In the genomic region with DNA sequence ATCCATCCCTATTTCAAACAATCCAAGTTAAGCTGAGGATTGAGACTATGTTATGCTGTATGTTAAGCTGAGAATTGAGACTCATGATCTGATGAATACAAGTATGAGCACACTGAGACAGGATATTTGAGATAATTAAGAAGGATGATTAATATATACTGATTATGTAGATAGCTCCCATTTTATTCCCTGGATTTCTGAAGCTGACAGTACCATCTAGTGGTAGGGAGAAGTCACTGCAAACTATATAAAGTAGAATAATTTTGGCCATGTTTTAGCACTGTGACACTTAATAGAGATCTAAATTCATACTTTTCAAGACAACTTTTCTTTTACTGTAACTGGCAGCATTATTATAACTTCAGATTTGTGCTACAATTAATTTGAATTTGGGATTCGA, we compare ENCODE assay signal across 8 cellular contexts. TPM values are rescaled to one million over a fixed set of nuclear protein-coding genes. Genes with fewer than 3 reads are reported as not detected.
DNase-seq lines count a peak whose midpoint lies in the region; ATAC-seq, FAIRE-seq and TF ChIP-seq lines count a peak whose summit lies in the region.

No MANE protein-coding gene starts in this region.

- peaks cover 34% of the 10 kb centered on the region for H3K36me3 Mint-ChIP-seq in activated CD4-positive, alpha-beta T cell treated with anti-CD3 and anti-CD28 coated beads, Interleukin-2, amount 10 ng/mL, durations not matched to agents 24 days and 14 days (ENCODE audit: low read depth)

- POLR2A ChIA-PET in HepG2 (lab: Yijun Ruan, JAX) = no interaction called here

- H3K27me3 ChIP-seq in BE2C (no peaks in the 10 kb centered on the region), GM23248 (replicated peaks; ENCODE audit: insufficient read depth) (no peaks in the 10 kb centered on the region), WERI-Rb-1 (ENCODE audit: insufficient read depth, low read depth, severe bottlenecking) (peaks cover 3% of the 10 kb centered on the region), HepG2 (ENCODE audit: control insufficient read depth in 1 of 2, insufficient read depth in 2 of 2, low read length in 2 of 2) (no peaks in the 10 kb centered on the region)

- no peaks in the 10 kb centered on the region for H3K27me3 Mint-ChIP-seq in activated CD4-positive, alpha-beta T cell treated with anti-CD3 and anti-CD28 coated beads, Interleukin-2, amount 10 ng/mL, durations not matched to agents 24 days and 14 days

- DNase-seq in BE2C = no peak
- peak; percentile 45 for DNase-seq in GM23248
- no peak for DNase-seq in WERI-Rb-1
- no peak for DNase-seq in HepG2 (ENCODE audit: low spot score)
- DNase-seq in activated CD4-positive, alpha-beta T cell treated with anti-CD3 and anti-CD28 coated beads, Interleukin-2, amount 10 ng/mL, durations not matched to agents 24 days and 14 days = no peak
- DNase-seq in NCI-H526 treated with DMSO at 0.1 percent for 48 hours (lab: John Stamatoyannopoulos, UW) = no peak
- no peak for DNase-seq in GM19240 (ENCODE audit: insufficient read length, low spot score)

- H3K4me2 ChIP-seq in GM23248 (ENCODE audit: unreplicated experiment) (no peak overlapping the region), HepG2 (ENCODE audit: low read depth, low read length) (no peak overlapping the region)

- intact Hi-C loops in HepG2 (cut with micrococcal nuclease; ENCODE audit: unreplicated experiment) = loop anchor here (1.0 kb wide), 1 partner anchor 19 kb away; no protein-coding TSS in a partner anchor
- intact Hi-C loops in activated CD4-positive, alpha-beta T cell treated with anti-CD3 and anti-CD28 coated beads, Interleukin-2, amount 10 ng/mL, durations not matched to agents 24 days and 14 days (cut with micrococcal nuclease) = loop anchor here (5.0 kb wide), 1 partner anchor 604 kb away; no protein-coding TSS in a partner anchor

- H3K4me3 ChIP-seq in BE2C (ENCODE audit: low read depth, low read length) (no peak overlapping the region), GM23248 (no peak overlapping the region), WERI-Rb-1 (ENCODE audit: low read depth, low read length) (no peak overlapping the region), HepG2 (replicated peaks in 1 of 3; ENCODE audit: insufficient read depth in 1 of 3, low read depth in 2 of 3, low read length in 3 of 3) (no peak overlapping the region)

- H4K20me1 ChIP-seq in GM23248 (ENCODE audit: insufficient read depth) (no peaks in the 10 kb centered on the region), HepG2 (ENCODE audit: insufficient read depth, low read length) (no peaks in the 10 kb centered on the region)

- TF ChIP-seq CTCF in BE2C (IDR thresholded peaks at IDR 0.05; ENCODE audit: low read depth, low read length) (peak; percentile 66), WERI-Rb-1 (IDR thresholded peaks at IDR 0.05; ENCODE audit: low read depth, low read length) (0 out of 2 replicates have a peak, but pooled peaks have one; percentile 26), HepG2 (CRISPR knock-in tag; IDR thresholded peaks at IDR 0.05) (peak; percentile 46)

- CTCF ChIA-PET in HepG2 (lab: Yijun Ruan, JAX; ENCODE audit: low intra/inter-chr PET ratio, low total read pairs) = no interaction called here

- no peak for TF ChIP-seq POLR2A in HepG2 (IDR thresholded peaks at IDR 0.05; ENCODE audit: insufficient read depth in 1 of 2, low read depth in 2 of 2, low read length in 2 of 2)

- no peak for TF ChIP-seq RAD21 in HepG2 (CRISPR knock-in tag; IDR thresholded peaks at IDR 0.05)

- H3K27ac Mint-ChIP-seq in activated CD4-positive, alpha-beta T cell treated with anti-CD3 and anti-CD28 coated beads, Interleukin-2, amount 10 ng/mL, durations not matched to agents 24 days and 14 days = no peak overlapping the region

- H2AFZ ChIP-seq in GM23248 (no peak overlapping the region), HepG2 (ENCODE audit: low read length) (no peak overlapping the region)

- BruUV-seq in HepG2 (replicated peaks; lab: Mats Ljungman, UMichigan) = no TSS peak

- H3K9me3 Mint-ChIP-seq in activated CD4-positive, alpha-beta T cell treated with anti-CD3 and anti-CD28 coated beads, Interleukin-2, amount 10 ng/mL, durations not matched to agents 24 days and 14 days = no peaks in the 10 kb centered on the region

- H3K36me3 ChIP-seq in BE2C (0 out of 2 replicates have a peak, but pooled peaks cover 2% of the 10 kb centered on the region), GM23248 (ENCODE audit: low read depth) (no peaks in the 10 kb centered on the region), WERI-Rb-1 (peaks cover 4% of the 10 kb centered on the region; the same call in 1 of the 2 replicates), HepG2 (replicated peaks in 1 of 2; ENCODE audit: control insufficient read depth in 1 of 2, insufficient read depth in 2 of 2, low read length in 2 of 2) (no peaks in the 10 kb centered on the region)

- H3F3A ChIP-seq in GM23248 (ENCODE audit: insufficient read depth) = no peaks in the 10 kb centered on the region

- TF ChIP-seq EP300 in HepG2 (IDR thresholded peaks at IDR 0.05; ENCODE audit: low read depth in 2 of 2, low read length in 2 of 2) (no peak), HepG2 (CRISPR knock-in tag; IDR thresholded peaks at IDR 0.05; ENCODE audit: borderline replicate concordance) (no peak)

- H3K4me1 ChIP-seq in BE2C = peaks cover 3% of the 10 kb centered on the region; the same call in 1 of the 2 replicates
- H3K4me1 ChIP-seq in GM23248 (ENCODE audit: insufficient read depth) = no peaks in the 10 kb centered on the region
- no peaks in the 10 kb centered on the region for H3K4me1 ChIP-seq in HepG2 (ENCODE audit: insufficient read depth, low read length)

- ATAC-seq in HepG2 (no peak), GM18870 (IDR thresholded peaks at IDR 0.05; ENCODE audit: unreplicated experiment) (no peak)

- H3K4me1 Mint-ChIP-seq in activated CD4-positive, alpha-beta T cell treated with anti-CD3 and anti-CD28 coated beads, Interleukin-2, amount 10 ng/mL, durations not matched to agents 24 days and 14 days = peaks cover 4% of the 10 kb centered on the region

- H3K9ac ChIP-seq in GM23248 (no peak overlapping the region), HepG2 (ENCODE audit: insufficient read depth, low read depth, low read length) (no peak overlapping the region)

- H3K9me3 ChIP-seq in BE2C = no peaks in the 10 kb centered on the region
- no peaks in the 10 kb centered on the region for H3K9me3 ChIP-seq in GM23248 (ENCODE audit: low read depth)
- no peaks in the 10 kb centered on the region for H3K9me3 ChIP-seq in WERI-Rb-1 (ENCODE audit: severe bottlenecking)
- H3K9me3 ChIP-seq in HepG2 (ENCODE audit: low read length) = no peaks in the 10 kb centered on the region

- in situ Hi-C loops in GM23248 (cut with MboI) = no loop called here
- in situ Hi-C loops in HepG2 (cut with HindIII; ENCODE audit: extremely low pct_ligation_motif_present, low pct_unique_long_range_greater_than_20kb) = no loop called here

- H3K79me2 ChIP-seq in GM23248 (ENCODE audit: insufficient read depth) (no peaks in the 10 kb centered on the region), HepG2 (ENCODE audit: insufficient read depth, low read length) (no peaks in the 10 kb centered on the region)

- WGBS in GM23248 (ENCODE audit: low coverage in 1 of 2, low lambda C conversion rate in 2 of 2, missing lambda C conversion rate in 2 of 2), 2 experiments = 22 to 54% methylated on average over 1 of the region's 1 CpG
- 50% methylated on average over 1 of the region's 1 CpG for WGBS in HepG2 (ENCODE audit: low lambda C conversion rate)

- no peak overlapping the region for H3K4me3 Mint-ChIP-seq in activated CD4-positive, alpha-beta T cell treated with anti-CD3 and anti-CD28 coated beads, Interleukin-2, amount 10 ng/mL, durations not matched to agents 24 days and 14 days

- no peak overlapping the region for H3K27ac ChIP-seq in GM23248
- no peak overlapping the region for H3K27ac ChIP-seq in WERI-Rb-1
- H3K27ac ChIP-seq in HepG2 (ENCODE audit: extremely low read length, insufficient read depth, low read length) = no peak overlapping the region

- FAIRE-seq in HepG2 (lab: Jason Lieb, UNC) = peak; percentile 75

- no peaks in the 10 kb centered on the region for H3K9me2 ChIP-seq in GM23248 (ENCODE audit: insufficient read depth)

TF ChIP-seq in HepG2, 621 proteins besides CTCF, POLR2A, EP300 and RAD21:
- TF ChIP-seq STAG1 (CRISPR knock-in tag; IDR thresholded peaks at IDR 0.05) (peak; percentile 41), FOXA3 (CRISPR knock-in tag; IDR thresholded peaks at IDR 0.05) (no peak)

RNA-seq across cellular contexts. Expression of gene PHF6, which starts 23.1 kb away (rescaled TPM):
- polyA plus RNA-seq in BE2C (2012; ENCODE audit: insufficient read depth, insufficient read length, low read depth) = 16.1 TPM
- total RNA-seq in GM23248 (2014; rRNA removed; shearing (Covaris generic)) = 17.8 and 22.0 TPM in 2 replicates
- polyA plus RNA-seq in GM23248 (2016; fragmentation: Nextera tagmentation; extraction: Ambion mirVana) (14.9 and 15.1 TPM in 2 replicates), HepG2 (2011; rRNA removed) (4.2 and 4.8 TPM in 2 replicates)
- 17.0 and 34.4 TPM in 2 replicates for total RNA-seq in HepG2 (2016; rRNA removed; fragmentation: Illumina TruSeq; extraction: Trizol)
- total RNA-seq in HepG2 (2016; cell fraction: cytosol; rRNA removed; fragmentation: Illumina TruSeq; extraction: Trizol; ENCODE audit: low read depth) = 2.1 and 2.5 TPM in 2 replicates
- total RNA-seq in HepG2 (2016; cell fraction: insoluble cytoplasmic fraction; rRNA removed; fragmentation: Illumina TruSeq; extraction: Trizol) = 15.2 and 34.4 TPM in 2 replicates
- 6.4 and 6.8 TPM in 2 replicates for total RNA-seq in HepG2 (2016; cell fraction: membrane; rRNA removed; fragmentation: Illumina TruSeq; extraction: Trizol)
- 15.3 and 17.2 TPM in 2 replicates for total RNA-seq in HepG2 (2016; cell fraction: nucleus; rRNA removed; fragmentation: Illumina TruSeq; extraction: Trizol)
- polyA plus RNA-seq in HepG2 (2011; cell fraction: cytosol; rRNA removed) = 1.7 and 2.8 TPM in 2 replicates
- 2.9 and 3.8 TPM in 2 replicates for polyA plus RNA-seq in HepG2 (2011; cell fraction: nucleus; rRNA removed)
- 6.1 and 8.0 TPM in 2 replicates for polyA plus RNA-seq in HepG2 (2012)
- polyA plus RNA-seq in HepG2 (2016; cell fraction: cytosol; fragmentation: Illumina TruSeq; extraction: Trizol; ENCODE audit: low read depth) = 0.36 and 0.43 TPM in 2 replicates
- 19.2 and 22.1 TPM in 2 replicates for polyA plus RNA-seq in HepG2 (2016; cell fraction: insoluble cytoplasmic fraction; fragmentation: Illumina TruSeq; extraction: Trizol; ENCODE audit: low read depth)
- polyA plus RNA-seq in HepG2 (2016; cell fraction: membrane; fragmentation: Illumina TruSeq; extraction: Trizol; ENCODE audit: low read depth) = 1.3 and 1.8 TPM in 2 replicates
- polyA plus RNA-seq in HepG2 (2016; cell fraction: nucleus; fragmentation: Illumina TruSeq; extraction: Trizol; ENCODE audit: insufficient read depth, low read depth) = 14.2 and 14.4 TPM in 2 replicates
- polyA minus RNA-seq in HepG2 (2011; rRNA and poly(A)+ RNA removed; ENCODE audit: low replicate concordance) = 2.8 and 9.9 TPM in 2 replicates
- polyA minus RNA-seq in HepG2 (2011; cell fraction: cytosol; rRNA and poly(A)+ RNA removed) = 7.2 and 7.6 TPM in 2 replicates
- polyA minus RNA-seq in HepG2 (2011; cell fraction: nucleus; rRNA and poly(A)+ RNA removed) = 9.7 and 11.7 TPM in 2 replicates
- total RNA-seq in activated CD4-positive, alpha-beta T cell treated with anti-CD3 and anti-CD28 coated beads, Interleukin-2, amount 10 ng/mL, durations not matched to agents 24 days and 14 days = 93.6 and 95.9 TPM in 2 replicates
